Comparison of ENCODE assay signal across 11 cellular contexts in genomic region chr11:92453055-92453454, GRCh38.
DNase-seq lines count a peak whose midpoint lies in the region; ATAC-seq and TF ChIP-seq lines count a peak whose summit lies in the region.
"Had no signal": no experiment of that assay in that cellular context is flagged by ENCODE, and none has a peak within 500 bp of the region (broad histone marks: within the 10 kb centered on the region; RNA-seq: fewer than 3 reads in every experiment).

No MANE protein-coding gene starts in this region.

- CTCF ChIA-PET in AG04450 (lab: Charles Lee), result no interaction called here

- no peaks in the 10 kb centered on the region for H3F3A ChIP-seq in GM23248 (ENCODE audit: insufficient read depth)

- POLR2A ChIA-PET in AG04450 (lab: Yijun Ruan, JAX), result no interaction called here

- H3K27me3 ChIP-seq in AG04450 (ENCODE audit: control insufficient read depth, insufficient read depth, low read length) (no peaks in the 10 kb centered on the region), GM23248 (replicated peaks; ENCODE audit: insufficient read depth) (no peaks in the 10 kb centered on the region)
- H3K27me3 ChIP-seq: ascending aorta had no signal

- DNase-seq in AG04450 (ENCODE audit: low read depth, low spot score) (peak; percentile 6), GM23248 (peak; percentile 61), RKO (ENCODE audit: low spot score) (peak; percentile 29), fibroblast of the conjunctiva (ENCODE audit: low read depth) (peak; percentile 8), NOMO-1 (lab: John Stamatoyannopoulos, UW; ENCODE audit: unreplicated experiment in 2 of 2) (no peak), iPS-NIHi7 (ENCODE audit: extremely low spot score) (no peak)
- DNase-seq: NCI-H2029 treated with DMSO at 0.1 percent for 48 hours; stimulated activated CD4-positive, alpha-beta T cell treated with anti-CD3 and anti-CD28 coated beads, Interleukin-1b, Interleukin-23, amount 100 ng/mL, for 48 hours had no signal

- in situ Hi-C loops in GM23248 (cut with MboI), result no loop called here

- no peaks in the 10 kb centered on the region for H3K9me2 ChIP-seq in GM23248 (ENCODE audit: insufficient read depth)

- 51 to 52% methylated on average over 3 of the region's 3 CpGs for WGBS in GM23248 (ENCODE audit: low coverage in 1 of 2, low lambda C conversion rate in 2 of 2, missing lambda C conversion rate in 2 of 2), 2 experiments

- H3K9me3 ChIP-seq in AG04450 (ENCODE audit: control insufficient read depth, insufficient read depth, low read length) (no peaks in the 10 kb centered on the region), GM23248 (ENCODE audit: low read depth) (no peaks in the 10 kb centered on the region)
- H3K9me3 ChIP-seq: ascending aorta had no signal

- H3K36me3 ChIP-seq in GM23248 (ENCODE audit: low read depth), result no peaks in the 10 kb centered on the region
- H3K36me3 ChIP-seq: ascending aorta had no signal

- TF ChIP-seq CTCF in AG04450 (IDR thresholded peaks at IDR 0.05; ENCODE audit: low read depth, low read length), result no peak

- H3K79me2 ChIP-seq in GM23248 (ENCODE audit: insufficient read depth), result no peaks in the 10 kb centered on the region

- ATAC-seq in HG02840 (IDR thresholded peaks at IDR 0.05; ENCODE audit: low FRiP score, unreplicated experiment) (no peak), HG02610 (IDR thresholded peaks at IDR 0.05; ENCODE audit: unreplicated experiment) (no peak)

- H3K4me3 ChIP-seq in AG04450 (ENCODE audit: low read depth, low read length), result no peak overlapping the region
- H3K4me3 ChIP-seq in GM23248, result no peak overlapping the region
- H3K4me3 ChIP-seq: ascending aorta had no signal

- H4K20me1 ChIP-seq in GM23248 (ENCODE audit: insufficient read depth), result no peaks in the 10 kb centered on the region

- H3K4me1 ChIP-seq in GM23248 (ENCODE audit: insufficient read depth), result no peaks in the 10 kb centered on the region
- H3K4me1 ChIP-seq: ascending aorta had no signal

- H3K27ac ChIP-seq in AG04450 (ENCODE audit: low read depth, low read length) (no peak overlapping the region), GM23248 (no peak overlapping the region)
- H3K27ac ChIP-seq: ascending aorta had no signal

- H2AFZ ChIP-seq in GM23248, result no peak overlapping the region

- no peak overlapping the region for H3K9ac ChIP-seq in GM23248

- no peak overlapping the region for H3K4me2 ChIP-seq in GM23248 (ENCODE audit: unreplicated experiment)

Comparison
In these comparisons a context has a peak if more than half of its experiments do, and no peak if none do; other contexts are left out.
1. DNase-seq: peak in AG04450 (single experiment), GM23248 (single experiment), RKO (single experiment) and fibroblast of the conjunctiva (single experiment); none in NOMO-1 (0 of 2) and iPS-NIHi7 (single experiment).